In the genomic region with DNA sequence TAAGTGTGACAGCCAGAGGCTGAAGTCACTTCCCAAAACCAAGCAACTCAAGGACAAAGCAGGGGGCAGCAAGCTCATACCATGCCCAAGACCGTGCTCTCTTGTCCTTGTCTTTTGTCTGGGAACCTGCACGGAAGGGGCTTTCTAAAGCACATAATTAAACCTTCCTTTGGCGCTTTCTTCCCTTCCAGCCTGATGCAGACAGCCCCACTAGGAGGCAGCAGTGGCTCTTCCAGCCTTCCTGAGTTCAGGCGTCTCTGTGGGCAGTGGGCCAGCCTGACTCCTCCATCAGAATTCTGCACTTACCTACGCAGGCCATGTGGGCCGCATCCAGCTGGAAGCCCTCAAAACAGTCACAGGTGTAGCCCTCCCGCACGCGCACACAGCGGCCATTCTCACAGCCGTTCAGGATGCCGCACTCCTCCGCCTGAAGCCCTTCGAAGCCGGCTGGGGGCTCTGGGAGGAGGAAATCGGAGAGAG, we compare ENCODE assay signal across 1 cellular context.
TF ChIP-seq lines count a peak whose summit lies in the region.

No MANE protein-coding gene starts in this region.

TF ChIP-seq in WTC11, 78 proteins besides CTCF, POLR2A, EP300 and RAD21 (continued from another document):
- TF ChIP-seq ARID4B (CRISPR knock-in tag; IDR thresholded peaks at IDR 0.05; ENCODE audit: borderline replicate concordance), result 0 out of 2 replicates have a peak, but pooled peaks have one; percentile 46
- TF ChIP-seq ZNF138 (CRISPR knock-in tag; conservative IDR thresholded peaks at IDR 0.05), result 0 out of 2 replicates have a peak, but pooled peaks have one; percentile 27
- TF ChIP-seq E2F1 (CRISPR knock-in tag; IDR thresholded peaks at IDR 0.05), result no peak
- TF ChIP-seq ZNF671 (CRISPR knock-in tag; IDR thresholded peaks at IDR 0.05), result 0 out of 2 replicates have a peak, but pooled peaks have one; percentile 14
- 0 out of 2 replicates have a peak, but pooled peaks have one; percentile 35 for TF ChIP-seq FOXP1 (CRISPR knock-in tag; IDR thresholded peaks at IDR 0.05; ENCODE audit: borderline replicate concordance)
